In genomic region chr5:72569423-72569939, GRCh38 we compare ENCODE assay signal across 1 cellular context.
TF ChIP-seq lines count a peak whose summit lies in the region.

No MANE protein-coding gene starts in this region.

TF ChIP-seq in K562, 482 proteins besides CTCF, POLR2A, EP300 and RAD21 (continued from another document):
- TF ChIP-seq, protein P1, sequence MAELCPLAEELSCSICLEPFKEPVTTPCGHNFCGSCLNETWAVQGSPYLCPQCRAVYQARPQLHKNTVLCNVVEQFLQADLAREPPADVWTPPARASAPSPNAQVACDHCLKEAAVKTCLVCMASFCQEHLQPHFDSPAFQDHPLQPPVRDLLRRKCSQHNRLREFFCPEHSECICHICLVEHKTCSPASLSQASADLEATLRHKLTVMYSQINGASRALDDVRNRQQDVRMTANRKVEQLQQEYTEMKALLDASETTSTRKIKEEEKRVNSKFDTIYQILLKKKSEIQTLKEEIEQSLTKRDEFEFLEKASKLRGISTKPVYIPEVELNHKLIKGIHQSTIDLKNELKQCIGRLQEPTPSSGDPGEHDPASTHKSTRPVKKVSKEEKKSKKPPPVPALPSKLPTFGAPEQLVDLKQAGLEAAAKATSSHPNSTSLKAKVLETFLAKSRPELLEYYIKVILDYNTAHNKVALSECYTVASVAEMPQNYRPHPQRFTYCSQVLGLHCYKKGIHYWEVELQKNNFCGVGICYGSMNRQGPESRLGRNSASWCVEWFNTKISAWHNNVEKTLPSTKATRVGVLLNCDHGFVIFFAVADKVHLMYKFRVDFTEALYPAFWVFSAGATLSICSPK (IDR thresholded peaks at IDR 0.05; ENCODE audit: borderline replicate concordance) = no peak
- TF ChIP-seq DMBX1 (CRISPR knock-in tag; IDR thresholded peaks at IDR 0.05; ENCODE audit: borderline replicate concordance) = peak; percentile 44
- TF ChIP-seq ZNF780A (CRISPR knock-in tag; IDR thresholded peaks at IDR 0.05) = no peak
- no peak for TF ChIP-seq ZBTB7A (IDR thresholded peaks at IDR 0.05; ENCODE audit: borderline replicate concordance, control insufficient read depth, low read depth, low read length)
- no peak for TF ChIP-seq ZNF589 (CRISPR knock-in tag; IDR thresholded peaks at IDR 0.05; ENCODE audit: low read depth)
- TF ChIP-seq CBX8 (IDR thresholded peaks at IDR 0.05; ENCODE audit: borderline replicate concordance, extremely low read depth, low read depth, low read length, poor library complexity, severe bottlenecking) = no peak
- no peak for TF ChIP-seq GTF2E2 (tag; IDR thresholded peaks at IDR 0.05)
- no peak for TF ChIP-seq SMAD1 (IDR thresholded peaks at IDR 0.05; ENCODE audit: low read depth, low read length, partially characterized antibody)
- no peak for TF ChIP-seq MCM3 (IDR thresholded peaks at IDR 0.05)
- no peak for TF ChIP-seq NCOA2 (IDR thresholded peaks at IDR 0.05; ENCODE audit: partially characterized antibody in 2 of 2)
TF ChIP-seq in K562: peak in this region for 2.
